Comparison of ENCODE assay signal across 27 cellular contexts in the genomic region with DNA sequence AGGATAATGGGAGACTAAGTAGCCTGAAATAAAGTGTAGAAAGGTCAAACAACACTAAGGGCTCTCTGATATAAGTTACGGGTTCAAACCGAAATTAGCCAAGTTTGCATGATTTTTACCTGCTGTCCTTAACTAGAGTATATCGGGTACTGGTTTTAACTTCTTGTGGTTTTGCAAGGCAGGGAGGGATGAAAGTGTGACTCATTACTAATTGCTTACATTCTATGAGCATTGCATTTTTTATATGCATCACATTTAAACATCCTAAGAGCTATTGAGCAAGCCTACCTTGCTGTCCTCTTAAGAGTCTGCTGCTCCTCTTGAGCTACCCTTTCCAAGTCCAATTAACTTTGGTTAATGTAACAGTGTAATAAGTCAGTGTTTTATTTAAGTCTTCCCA.
DNase-seq lines count a peak whose midpoint lies in the region; ATAC-seq, FAIRE-seq and TF ChIP-seq lines count a peak whose summit lies in the region.
"Had no signal": no experiment of that assay in that cellular context is flagged by ENCODE, and none has a peak within 500 bp of the region (broad histone marks: within the 10 kb centered on the region; RNA-seq: fewer than 3 reads in every experiment).

No MANE protein-coding gene starts in this region.

- no peak overlapping the region for H2AFZ ChIP-seq in H9 (ENCODE audit: low read length)

- no peaks in the 10 kb centered on the region for H3K23me2 ChIP-seq in H9 (ENCODE audit: insufficient read length, low read depth, low read length, poor library complexity, severe bottlenecking)

- no peak overlapping the region for H3K4me2 ChIP-seq in H9 (ENCODE audit: insufficient read depth, insufficient read length, low read length)

- no peak for FAIRE-seq in bronchial epithelial cell (lab: Jason Lieb, UNC)
- no peak for FAIRE-seq in small intestine (lab: Jason Lieb, UNC)
- FAIRE-seq: colon, G401.6, kidney had no signal

- no peaks in the 10 kb centered on the region for H3K9me3 Mint-ChIP-seq in H9

- no peak overlapping the region for H3K4me3 Mint-ChIP-seq in H9
- H3K4me3 Mint-ChIP-seq: activated naive CD4-positive, alpha-beta T cell treated with anti-CD3 and anti-CD28 coated beads, Interleukin-2, amount 50 U/mL, for 24 hours; memory B cell; naive thymus-derived CD8-positive, alpha-beta T cell; T-helper 2 cell treated with Interferon-gamma antibody and Interleukin-4, amounts not matched to agents 5 μg/mL and 100 μg/mL, for 36 hours had no signal

- H3K27ac Mint-ChIP-seq in H9: no peak overlapping the region
- H3K27ac Mint-ChIP-seq: activated naive CD4-positive, alpha-beta T cell treated with anti-CD3 and anti-CD28 coated beads, Interleukin-2, amount 50 U/mL, for 24 hours; memory B cell; naive thymus-derived CD8-positive, alpha-beta T cell; T-helper 2 cell treated with Interferon-gamma antibody and Interleukin-4, amounts not matched to agents 5 μg/mL and 100 μg/mL, for 36 hours had no signal

- no peak overlapping the region for H4K5ac ChIP-seq in H9 (ENCODE audit: insufficient read length, low read depth, low read length)

- no peak overlapping the region for H3K4me3 ChIP-seq in bronchial epithelial cell (ENCODE audit: low read depth, low read length)
- no peak overlapping the region for H3K4me3 ChIP-seq in small intestine (ENCODE audit: low read depth in 1 of 2, low read length in 2 of 2)
- H3K4me3 ChIP-seq: body of pancreas, HAP-1, ovary, SK-N-MC, tibial nerve had no signal

- 84 to 94% (median 91%) methylated on average over 3 of the region's 3 CpGs for WGBS in small intestine, 3 donors
- no CpG with 5 or more reads among the region's 3 CpGs for WGBS in H9 (ENCODE audit: extremely low coverage, insufficient read length, low lambda C conversion rate)

- H3K79me1 ChIP-seq in H9 (ENCODE audit: insufficient read depth, low read depth, low read length, poor library complexity, severe bottlenecking): no peaks in the 10 kb centered on the region

- H3K27me3 Mint-ChIP-seq in H9 (ENCODE audit: low read depth): no peaks in the 10 kb centered on the region
- H3K27me3 Mint-ChIP-seq: activated naive CD4-positive, alpha-beta T cell treated with anti-CD3 and anti-CD28 coated beads, Interleukin-2, amount 50 U/mL, for 24 hours; memory B cell; naive thymus-derived CD8-positive, alpha-beta T cell had no signal

- no peak overlapping the region for H4K8ac ChIP-seq in H9 (replicated peaks; ENCODE audit: insufficient read length, low read depth, low read length)

- H3K23ac ChIP-seq in H9 (ENCODE audit: insufficient read length, low read depth, low read length): no peak overlapping the region

- H3K14ac ChIP-seq in H9 (ENCODE audit: insufficient read depth, low read length): no peak overlapping the region

- ATAC-seq in stimulated activated naive CD8-positive, alpha-beta T cell treated with anti-CD3 and anti-CD28 coated beads, Interleukin-15, Interleukin-2, amounts not matched to agents 100 U/mL and 50 U/mL, for 24 hours: no peak
- ATAC-seq: body of pancreas; naive thymus-derived CD8-positive, alpha-beta T cell; sciatic nerve had no signal

- no peak overlapping the region for H3K56ac ChIP-seq in H9 (ENCODE audit: insufficient read length, low read depth, low read length)

- H3K36me3 ChIP-seq in bronchial epithelial cell (ENCODE audit: control insufficient read depth, insufficient read depth, low read length) (no peaks in the 10 kb centered on the region), small intestine (ENCODE audit: control insufficient read depth in 2 of 2, insufficient read depth in 2 of 2, low read length in 2 of 2) (no peaks in the 10 kb centered on the region)
- H3K36me3 ChIP-seq: HAP-1, ovary, tibial nerve had no signal

- no peak overlapping the region for H2BK15ac ChIP-seq in H9 (ENCODE audit: low read depth, low read length)

- H3K27ac ChIP-seq in small intestine (ENCODE audit: low read depth in 1 of 2, low read length in 1 of 2) (no peak overlapping the region), H9 (ENCODE audit: insufficient read length, low read depth, low read length) (no peak overlapping the region)
- H3K27ac ChIP-seq: body of pancreas, ovary, SK-N-MC, tibial nerve had no signal

- no peak overlapping the region for H4K91ac ChIP-seq in H9 (ENCODE audit: insufficient read length, low read depth, low read length)

- H3K36me3 Mint-ChIP-seq in H9 (ENCODE audit: insufficient read depth in 1 of 3, low read depth in 3 of 3): no peaks in the 10 kb centered on the region
- H3K36me3 Mint-ChIP-seq: activated naive CD4-positive, alpha-beta T cell treated with anti-CD3 and anti-CD28 coated beads, Interleukin-2, amount 50 U/mL, for 24 hours; memory B cell; naive thymus-derived CD8-positive, alpha-beta T cell had no signal

- H3K4me1 ChIP-seq in small intestine (ENCODE audit: control insufficient read depth in 2 of 2, insufficient read depth in 1 of 2, low read depth in 1 of 2, low read length in 1 of 2) (no peaks in the 10 kb centered on the region), H9 (ENCODE audit: insufficient read depth, low read length) (no peaks in the 10 kb centered on the region)
- H3K4me1 ChIP-seq: body of pancreas, HAP-1, tibial nerve had no signal

- no peak overlapping the region for H2BK5ac ChIP-seq in H9 (ENCODE audit: insufficient read length, low read length)

- no peak overlapping the region for H2BK20ac ChIP-seq in H9 (ENCODE audit: low read depth, low read length, poor library complexity, severe bottlenecking)

- H3T11ph ChIP-seq in H9 (ENCODE audit: low read length): no peak overlapping the region

- H3K27me3 ChIP-seq in bronchial epithelial cell (ENCODE audit: control insufficient read depth, insufficient read depth, low read length) (no peaks in the 10 kb centered on the region), small intestine (ENCODE audit: control insufficient read depth in 2 of 2, insufficient read depth in 2 of 2, low read length in 2 of 2) (no peaks in the 10 kb centered on the region), H9 (ENCODE audit: insufficient read depth, low read length) (no peaks in the 10 kb centered on the region)
- H3K27me3 ChIP-seq: body of pancreas, ovary, tibial nerve had no signal

- no peaks in the 10 kb centered on the region; a peak in 1 of 4 replicates for H3K4me1 Mint-ChIP-seq in H9
- H3K4me1 Mint-ChIP-seq: activated naive CD4-positive, alpha-beta T cell treated with anti-CD3 and anti-CD28 coated beads, Interleukin-2, amount 50 U/mL, for 24 hours; memory B cell had no signal

- no peaks in the 10 kb centered on the region for H4K20me1 ChIP-seq in H9 (ENCODE audit: control insufficient read depth, insufficient read depth, insufficient read length)

- H2BK12ac ChIP-seq in H9 (ENCODE audit: insufficient read length, low read depth, low read length): no peak overlapping the region

- TF ChIP-seq CTCF in bronchial epithelial cell (IDR thresholded peaks at IDR 0.05; ENCODE audit: insufficient read depth, low read length, severe bottlenecking) (no peak), H9 (conservative IDR thresholded peaks at IDR 0.05) (no peak)

- H3K9ac ChIP-seq in H9 (ENCODE audit: extremely low read depth, insufficient read length, low read length): no peak overlapping the region

- DNase-seq in HPDE6-E6E7 (ENCODE audit: extremely low spot score) (peak; percentile 1), NOMO-1 (lab: John Stamatoyannopoulos, UW; ENCODE audit: unreplicated experiment in 2 of 2) (peak; percentile 53 to 82), bronchial epithelial cell (ENCODE audit: low read depth) (peak; percentile 76), small intestine (no peak), HK-2 (ENCODE audit: unreplicated experiment) (no peak), H9 (no peak)
- DNase-seq in stimulated activated naive CD8-positive, alpha-beta T cell treated with anti-CD3 and anti-CD28 coated beads, Interleukin-15, Interleukin-2, amounts not matched to agents 100 U/mL and 50 U/mL, for 24 hours: no peak
- DNase-seq: body of pancreas; foreskin fibroblast; hippocampal formation; kidney; naive thymus-derived CD8-positive, alpha-beta T cell; NCI-H1092; NCI-H2081; NCI-H524; OCI-M1; ovary; stimulated activated naive CD4-positive, alpha-beta T cell had no signal

- H3K4ac ChIP-seq in H9 (ENCODE audit: low read depth, low read length): no peak overlapping the region

- H3K9me3 ChIP-seq in small intestine (ENCODE audit: control insufficient read depth, low read depth): no peaks in the 10 kb centered on the region
- H3K9me3 ChIP-seq in H9 (ENCODE audit: control insufficient read depth, low read depth, low read length): no peaks in the 10 kb centered on the region
- H3K9me3 ChIP-seq: body of pancreas, HAP-1, ovary, tibial nerve had no signal

- H2AK5ac ChIP-seq in H9 (ENCODE audit: insufficient read length, low read length): no peak overlapping the region

- H2BK120ac ChIP-seq in H9 (ENCODE audit: low read depth, low read length, poor library complexity, severe bottlenecking): no peak overlapping the region

- no peak overlapping the region for H3K18ac ChIP-seq in H9 (ENCODE audit: insufficient read length, low read depth, low read length)

- no peaks in the 10 kb centered on the region for H3K79me2 ChIP-seq in H9 (ENCODE audit: insufficient read depth, low read length)

Comparison
In these comparisons a context has a peak if more than half of its experiments do, and no peak if none do; other contexts are left out.
1. DNase-seq: peak in HPDE6-E6E7 (single experiment), NOMO-1 (2 of 2) and bronchial epithelial cell (single experiment); none in small intestine (single experiment), HK-2 (single experiment), stimulated activated naive CD8-positive, alpha-beta T cell treated with anti-CD3 and anti-CD28 coated beads, Interleukin-15, Interleukin-2, amounts not matched to agents 100 U/mL and 50 U/mL, for 24 hours (single experiment) and H9 (single experiment).